Comparison of ENCODE assay signal across 8 cellular contexts in the genomic region with DNA sequence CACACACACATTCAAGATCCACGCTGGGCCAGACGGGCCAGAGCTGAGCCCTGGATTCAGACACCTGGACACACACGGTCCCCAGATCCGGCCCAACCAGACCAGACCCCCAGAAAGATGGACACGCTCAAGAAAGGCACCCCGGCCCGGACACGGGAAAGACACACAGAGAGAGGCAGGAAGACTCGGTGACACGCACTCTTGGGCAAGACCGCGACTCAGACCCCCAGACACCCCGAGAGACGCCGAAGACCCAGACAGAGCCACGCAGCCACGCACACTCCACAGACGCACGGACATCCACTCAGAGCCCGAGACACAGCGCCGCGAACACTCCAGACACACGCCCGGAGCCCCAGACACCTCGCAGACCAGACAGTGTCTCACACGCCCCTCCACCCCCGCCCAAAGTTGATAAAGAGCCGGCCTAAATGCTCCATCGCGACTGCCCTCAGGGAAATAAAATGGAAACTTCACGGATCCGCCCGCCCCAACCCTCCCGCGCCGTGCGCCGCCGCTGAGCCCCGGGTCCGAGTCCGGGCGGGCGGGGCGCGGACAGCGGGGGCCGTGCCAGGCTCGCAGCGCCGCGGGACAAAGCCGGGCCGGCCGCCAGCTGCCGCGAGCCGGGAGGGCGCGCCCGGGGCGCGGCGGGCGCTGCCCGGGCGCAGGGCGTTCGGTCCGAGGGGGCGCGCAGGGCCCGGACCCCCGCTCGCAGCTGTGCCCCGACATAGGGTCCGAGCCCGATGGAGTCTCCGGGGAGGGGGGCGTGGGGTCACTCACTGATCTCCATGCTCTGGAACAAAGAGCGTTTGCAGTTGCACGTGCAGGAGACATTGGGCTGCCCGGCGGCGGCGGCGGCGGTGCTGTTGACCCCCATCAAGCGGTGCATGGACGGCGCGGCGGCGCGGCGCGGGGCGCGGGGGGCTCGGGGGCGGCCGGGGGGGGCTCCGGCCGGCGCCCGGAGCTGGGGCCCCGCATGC. TPM values are rescaled to one million over a fixed set of nuclear protein-coding genes. Genes with fewer than 3 reads are reported as not detected.
DNase-seq lines count a peak whose midpoint lies in the region; ATAC-seq and TF ChIP-seq lines count a peak whose summit lies in the region.

No MANE protein-coding gene starts in this region.

- H3K9ac ChIP-seq in muscle layer of colon (ENCODE audit: low read length) = peak overlapping the region; percentile 50

- no peaks in the 10 kb centered on the region for H3K27me3 ChIP-seq in muscle layer of colon (ENCODE audit: control insufficient read depth in 1 of 2, insufficient read depth in 2 of 2, low read length in 2 of 2)
- H3K27me3 ChIP-seq in upper lobe of left lung = no peaks in the 10 kb centered on the region

- TF ChIP-seq CTCF in WI38 (IDR thresholded peaks at IDR 0.05; ENCODE audit: low read depth, low read length) (no peak), upper lobe of left lung (IDR thresholded peaks at IDR 0.05) (no peak)

- no peak for TF ChIP-seq EP300 in upper lobe of left lung (IDR thresholded peaks at IDR 0.05)

- H3K4me3 ChIP-seq in WI38 (ENCODE audit: low read depth, low read length) (peak overlapping the region; percentile 76), muscle layer of colon (ENCODE audit: low read depth in 1 of 2, low read length in 2 of 2) (peak overlapping the region; percentile 44 to 60), upper lobe of left lung (peak overlapping the region; percentile 39 to 88 (median 68))

- TF ChIP-seq POLR2A in upper lobe of left lung (IDR thresholded peaks at IDR 0.05) = no peak

- peak in 2 of 3 experiments; percentile 66 to 67 for DNase-seq in NCI-H1417 (lab: John Stamatoyannopoulos, UW)
- no peak for DNase-seq in NCI-H1417 treated with DMSO at 0.1 percent for 48 hours (lab: John Stamatoyannopoulos, UW)
- DNase-seq in dermis blood vessel endothelial cell = peak; percentile 30
- DNase-seq in upper lobe of left lung = peak in 1 of 2 donors; percentile 91

- WGBS in upper lobe of left lung, 2 donors = 2 to 23% methylated on average over 21 to 56 of the region's 108 CpGs

- H3K9me3 ChIP-seq in muscle layer of colon (ENCODE audit: low read length) (no peaks in the 10 kb centered on the region), upper lobe of left lung (no peaks in the 10 kb centered on the region)

- H3K27ac ChIP-seq in muscle layer of colon (ENCODE audit: low read depth, low read length) (peak overlapping the region; percentile 19), upper lobe of left lung (peak overlapping the region; percentile 48 to 95 (median 72))

- H3K4me1 ChIP-seq in muscle layer of colon (ENCODE audit: insufficient read depth, low read length) = peaks cover 21% of the 10 kb centered on the region
- peaks cover 28 to 56% (median 43%) of the 10 kb centered on the region in 4 donors for H3K4me1 ChIP-seq in upper lobe of left lung

- H3K36me3 ChIP-seq in muscle layer of colon (ENCODE audit: insufficient read depth, low read length) (no peaks in the 10 kb centered on the region), upper lobe of left lung (no peaks in the 10 kb centered on the region)

- ATAC-seq in upper lobe of left lung (ENCODE audit: low FRiP score in 2 of 2) (peak in 1 of 2 donors; percentile 54), HG02610 (IDR thresholded peaks at IDR 0.05; ENCODE audit: unreplicated experiment) (no peak), HG03520 (IDR thresholded peaks at IDR 0.05; ENCODE audit: unreplicated experiment) (no peak)

RNA-seq across cellular contexts. Expression of gene PMEPA1, which starts 0.8 kb away (rescaled TPM):
- total RNA-seq in dermis blood vessel endothelial cell (0.93 and 1.9 TPM in 2 replicates), upper lobe of left lung (10 to 100 TPM in 5 of 6 donors, 1 to 10 TPM in 1; 2.1 to 60.9 (median 17.6) TPM)
